Comparison of ENCODE assay signal across 22 cellular contexts in the genomic region with DNA sequence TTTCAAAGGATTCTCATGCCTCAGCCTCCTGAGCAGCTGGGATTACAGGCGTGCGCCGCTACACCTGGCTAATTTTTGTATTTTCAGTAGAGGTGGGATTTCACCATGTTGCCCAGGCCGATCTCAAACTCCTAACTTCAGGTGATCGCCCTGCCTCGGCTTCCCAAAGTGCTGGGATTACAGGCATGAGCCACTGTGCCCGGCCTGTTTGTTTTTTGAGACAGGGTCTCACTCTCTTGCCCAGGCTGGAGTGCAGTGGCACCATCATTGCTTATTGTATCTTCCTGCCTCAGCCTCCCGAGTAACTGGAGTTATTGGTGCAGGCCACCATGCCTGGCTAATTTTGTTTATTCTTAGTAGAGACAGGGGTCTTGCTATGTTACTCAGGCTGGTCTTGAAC. TPM values are rescaled to one million over a fixed set of nuclear protein-coding genes. Genes with fewer than 3 reads are reported as not detected.
DNase-seq lines count a peak whose midpoint lies in the region; TF ChIP-seq lines count a peak whose summit lies in the region.
"Had no signal": no experiment of that assay in that cellular context is flagged by ENCODE, and none has a peak within 500 bp of the region (broad histone marks: within the 10 kb centered on the region; RNA-seq: fewer than 3 reads in every experiment).

No MANE protein-coding gene starts in this region.

- H3K27ac ChIP-seq in BLaER1 (peak overlapping the region; percentile 99), H9 (ENCODE audit: insufficient read length, low read depth, low read length) (no peak overlapping the region)
- H3K27ac ChIP-seq: GM23248, neural progenitor cell, upper lobe of right lung had no signal

- no peak overlapping the region for H4K8ac ChIP-seq in H9 (replicated peaks; ENCODE audit: insufficient read length, low read depth, low read length)

- no peak overlapping the region for H3T11ph ChIP-seq in H9 (ENCODE audit: low read length)

- H2BK15ac ChIP-seq in H9 (ENCODE audit: low read depth, low read length): no peak overlapping the region

- peaks cover 63% of the 10 kb centered on the region for H3K36me3 ChIP-seq in BLaER1

- H2BK12ac ChIP-seq in H9 (ENCODE audit: insufficient read length, low read depth, low read length): no peak overlapping the region

- no peak overlapping the region for H2AFZ ChIP-seq in H9 (ENCODE audit: low read length)
- H2AFZ ChIP-seq: GM23248, neural progenitor cell had no signal

- no peak overlapping the region for H2BK20ac ChIP-seq in H9 (ENCODE audit: low read depth, low read length, poor library complexity, severe bottlenecking)

- no peaks in the 10 kb centered on the region for H3K23me2 ChIP-seq in H9 (ENCODE audit: insufficient read length, low read depth, low read length, poor library complexity, severe bottlenecking)

- H3K27me3 ChIP-seq in BLaER1: no peaks in the 10 kb centered on the region
- no peaks in the 10 kb centered on the region for H3K27me3 ChIP-seq in H9 (ENCODE audit: insufficient read depth, low read length)
- H3K27me3 ChIP-seq: adrenal gland, neural progenitor cell, upper lobe of right lung had no signal

- H3K56ac ChIP-seq in H9 (ENCODE audit: insufficient read length, low read depth, low read length): no peak overlapping the region

- no CpG with 5 or more reads among the region's 8 CpGs for WGBS in H9 (ENCODE audit: extremely low coverage, insufficient read length, low lambda C conversion rate)

- no peak overlapping the region for H4K5ac ChIP-seq in H9 (ENCODE audit: insufficient read length, low read depth, low read length)

- H3K27me3 Mint-ChIP-seq in H9 (ENCODE audit: low read depth): no peaks in the 10 kb centered on the region
- peaks cover 3% of the 10 kb centered on the region for H3K27me3 Mint-ChIP-seq in brain
- no peaks in the 10 kb centered on the region for H3K27me3 Mint-ChIP-seq in neural crest cell (ENCODE audit: low read depth)
- peaks cover 5% of the 10 kb centered on the region for H3K27me3 Mint-ChIP-seq in activated T-cell treated with anti-CD3 and anti-CD28 coated beads, Interleukin-2, amount 50 U/mL, for 24 hours
- H3K27me3 Mint-ChIP-seq: activated T-helper 17 cell treated with anti-CD3 and anti-CD28 coated beads, Interleukin-2, amount 50 U/mL, for 72 hours had no signal

- H3K4me3 Mint-ChIP-seq in H9 (no peak overlapping the region; a peak in 1 of 5 replicates), brain (peak overlapping the region in 1 of 5 experiments; percentile 19), neural crest cell (peak overlapping the region; percentile 11)
- H3K4me3 Mint-ChIP-seq in activated T-cell treated with anti-CD3 and anti-CD28 coated beads, Interleukin-2, amount 50 U/mL, for 24 hours: no peak overlapping the region

- H3K4me1 ChIP-seq in BLaER1 (peaks cover 62% of the 10 kb centered on the region), H9 (ENCODE audit: insufficient read depth, low read length) (peaks cover 9% of the 10 kb centered on the region; the same call in 1 of the 2 replicates)

- H3K27ac Mint-ChIP-seq in H9: peak overlapping the region in 2 of 3 experiments; percentile 26 to 90; a peak in 3 of 7 replicates
- H3K27ac Mint-ChIP-seq in brain: peak overlapping the region in 4 of 5 experiments; percentile 61 to 98 (median 80)
- H3K27ac Mint-ChIP-seq in neural crest cell (ENCODE audit: unreplicated experiment): no peak overlapping the region
- H3K27ac Mint-ChIP-seq in activated T-cell treated with anti-CD3 and anti-CD28 coated beads, Interleukin-2, amount 50 U/mL, for 24 hours: no peak overlapping the region
- H3K27ac Mint-ChIP-seq: neural progenitor cell had no signal

- TF ChIP-seq CTCF in H9 (conservative IDR thresholded peaks at IDR 0.05) (no peak), brain (conservative IDR thresholded peaks at IDR 0.05) (no peak), neural crest cell (conservative IDR thresholded peaks at IDR 0.05) (no peak)

- H3K14ac ChIP-seq in H9 (ENCODE audit: insufficient read depth, low read length): no peak overlapping the region

- no peaks in the 10 kb centered on the region for H3K9me3 ChIP-seq in BLaER1
- H3K9me3 ChIP-seq in H9 (ENCODE audit: control insufficient read depth, low read depth, low read length): no peaks in the 10 kb centered on the region
- H3K9me3 ChIP-seq: adrenal gland, upper lobe of right lung had no signal

- H3K23ac ChIP-seq in H9 (ENCODE audit: insufficient read length, low read depth, low read length): no peak overlapping the region

- H3K4me3 ChIP-seq in BLaER1: no peak overlapping the region
- H3K4me3 ChIP-seq: adrenal gland, GM23248, neural progenitor cell, upper lobe of right lung had no signal

- H3K9ac ChIP-seq in BLaER1 (peak overlapping the region; percentile 97; the same call in 1 of the 2 replicates), H9 (ENCODE audit: extremely low read depth, insufficient read length, low read length) (no peak overlapping the region)
- H3K9ac ChIP-seq: GM23248, neural progenitor cell had no signal

- H4K20me1 ChIP-seq in BLaER1 (peaks cover 19% of the 10 kb centered on the region), H9 (ENCODE audit: control insufficient read depth, insufficient read depth, insufficient read length) (peaks cover 3% of the 10 kb centered on the region)

- H3K4ac ChIP-seq in H9 (ENCODE audit: low read depth, low read length): no peak overlapping the region

- no peak overlapping the region for H4K91ac ChIP-seq in H9 (ENCODE audit: insufficient read length, low read depth, low read length)

- H2AK5ac ChIP-seq in H9 (ENCODE audit: insufficient read length, low read length): no peak overlapping the region

- no peak overlapping the region for H2BK5ac ChIP-seq in H9 (ENCODE audit: insufficient read length, low read length)

- H3K36me3 Mint-ChIP-seq in H9 (ENCODE audit: insufficient read depth in 1 of 3, low read depth in 3 of 3) (peaks cover 44 to 71% (median 67%) of the 10 kb centered on the region in 3 experiments), brain (peaks cover 51% of the 10 kb centered on the region), neural crest cell (ENCODE audit: low read depth) (peaks cover 32% of the 10 kb centered on the region)
- H3K36me3 Mint-ChIP-seq in activated T-cell treated with anti-CD3 and anti-CD28 coated beads, Interleukin-2, amount 50 U/mL, for 24 hours (ENCODE audit: low read depth): peaks cover 8% of the 10 kb centered on the region

- H3K79me2 ChIP-seq in H9 (ENCODE audit: insufficient read depth, low read length): peaks cover 14% of the 10 kb centered on the region; the same call in 1 of the 2 replicates

- H3K18ac ChIP-seq in H9 (ENCODE audit: insufficient read length, low read depth, low read length): no peak overlapping the region

- H3K4me2 ChIP-seq in BLaER1 (peak overlapping the region; percentile 99), H9 (ENCODE audit: insufficient read depth, insufficient read length, low read length) (no peak overlapping the region)
- H3K4me2 ChIP-seq: neural progenitor cell had no signal

- peaks cover 41% of the 10 kb centered on the region in 2 experiments for H3K4me1 Mint-ChIP-seq in H9
- peaks cover 57% of the 10 kb centered on the region for H3K4me1 Mint-ChIP-seq in brain
- H3K4me1 Mint-ChIP-seq in neural crest cell: peaks cover 56% of the 10 kb centered on the region
- peaks cover 20% of the 10 kb centered on the region for H3K4me1 Mint-ChIP-seq in activated T-cell treated with anti-CD3 and anti-CD28 coated beads, Interleukin-2, amount 50 U/mL, for 24 hours (ENCODE audit: low read depth)

- no peak for DNase-seq in H9
- no peak for DNase-seq in neural crest cell (ENCODE audit: low read depth, low spot score)
- DNase-seq in activated T-cell treated with anti-CD3 and anti-CD28 coated beads, Interleukin-2, amount 50 U/mL, for 24 hours: no peak
- no peak for DNase-seq in NCI-H1694 treated with DMSO at 0.1 percent for 48 hours (lab: John Stamatoyannopoulos, UW)
- DNase-seq in dedifferentiated amniotic fluid mesenchymal stem cell (ENCODE audit: extremely low spot score): no peak
- DNase-seq: activated CD4-positive, alpha-beta T cell treated with anti-CD3 and anti-CD28 coated beads, Interleukin-2, amount 50 U/mL, for 48 hours; adrenal gland; central memory CD4-positive, alpha-beta T cell; COR-L47; effector CD4-positive, alpha-beta T cell; EL; GM23248; mesendoderm; MM.1S; NCI-H2029; NCI-H446; upper lobe of right lung had no signal

- peaks cover 4% of the 10 kb centered on the region for H3K79me1 ChIP-seq in H9 (ENCODE audit: insufficient read depth, low read depth, low read length, poor library complexity, severe bottlenecking)

- H3K9me3 Mint-ChIP-seq in H9 (no peaks in the 10 kb centered on the region), brain (peaks cover 0 to 4% (median 0%) of the 10 kb centered on the region in 5 experiments), neural crest cell (no peaks in the 10 kb centered on the region)
- no peaks in the 10 kb centered on the region for H3K9me3 Mint-ChIP-seq in activated T-cell treated with anti-CD3 and anti-CD28 coated beads, Interleukin-2, amount 50 U/mL, for 24 hours
- H3K9me3 Mint-ChIP-seq: activated T-helper 17 cell treated with anti-CD3 and anti-CD28 coated beads, Interleukin-2, amount 50 U/mL, for 72 hours; neural progenitor cell; stimulated activated memory B cell treated with anti-CD40 and anti-IgM and Interleukin-4, amounts not matched to agents 10 μg/mL and 1 μg/mL and 100 μg/mL, for 72 hours had no signal

- H2BK120ac ChIP-seq in H9 (ENCODE audit: low read depth, low read length, poor library complexity, severe bottlenecking): no peak overlapping the region

RNA-seq across cellular contexts. Expression of gene FADS2, which starts 8.1 kb away (rescaled TPM):
- 316 and 322 TPM in 2 replicates for total RNA-seq in H9 (2021)
- polyA plus RNA-seq in brain (ENCODE audit: insufficient read depth, low read depth, low replicate concordance): 266 TPM
- total RNA-seq in neural crest cell: 939 and 976 TPM in 2 replicates

RNA-seq across cellular contexts. Expression of gene FADS1, which starts 19.4 kb away (rescaled TPM):
- 125 and 126 TPM in 2 replicates for total RNA-seq in H9 (2021)
- 103 TPM for polyA plus RNA-seq in brain (ENCODE audit: insufficient read depth, low read depth, low replicate concordance)
- 245 and 248 TPM in 2 replicates for total RNA-seq in neural crest cell

RNA-seq across cellular contexts. Expression of gene FEN1, which starts 43.5 kb away (rescaled TPM):
- total RNA-seq in H9 (2021) (114 and 115 TPM in 2 replicates), neural crest cell (99.6 TPM in 2 replicates)
- polyA plus RNA-seq in brain (ENCODE audit: insufficient read depth, low read depth, low replicate concordance): 74.9 TPM

RNA-seq across cellular contexts. Expression of gene TMEM258, which starts 43.8 kb away (rescaled TPM):
- 199 and 201 TPM in 2 replicates for total RNA-seq in H9 (2021)
- 370 TPM for polyA plus RNA-seq in brain (ENCODE audit: insufficient read depth, low read depth, low replicate concordance)
- total RNA-seq in neural crest cell: 162 and 174 TPM in 2 replicates

RNA-seq across cellular contexts. Expression of gene FADS3, which starts 55.2 kb away (rescaled TPM):
- total RNA-seq in H9 (2021): 34.9 and 36.7 TPM in 2 replicates
- polyA plus RNA-seq in brain (ENCODE audit: insufficient read depth, low read depth, low replicate concordance): 13.7 TPM
- total RNA-seq in neural crest cell: 13.6 and 17.0 TPM in 2 replicates

Comparison
In these comparisons a context has a peak if more than half of its experiments do, and no peak if none do; other contexts are left out.
1. H3K27ac Mint-ChIP-seq: peak in H9 (2 of 3) and brain (4 of 5); none in neural crest cell (single experiment) and activated T-cell treated with anti-CD3 and anti-CD28 coated beads, Interleukin-2, amount 50 U/mL, for 24 hours (single experiment).